In the genomic region with DNA sequence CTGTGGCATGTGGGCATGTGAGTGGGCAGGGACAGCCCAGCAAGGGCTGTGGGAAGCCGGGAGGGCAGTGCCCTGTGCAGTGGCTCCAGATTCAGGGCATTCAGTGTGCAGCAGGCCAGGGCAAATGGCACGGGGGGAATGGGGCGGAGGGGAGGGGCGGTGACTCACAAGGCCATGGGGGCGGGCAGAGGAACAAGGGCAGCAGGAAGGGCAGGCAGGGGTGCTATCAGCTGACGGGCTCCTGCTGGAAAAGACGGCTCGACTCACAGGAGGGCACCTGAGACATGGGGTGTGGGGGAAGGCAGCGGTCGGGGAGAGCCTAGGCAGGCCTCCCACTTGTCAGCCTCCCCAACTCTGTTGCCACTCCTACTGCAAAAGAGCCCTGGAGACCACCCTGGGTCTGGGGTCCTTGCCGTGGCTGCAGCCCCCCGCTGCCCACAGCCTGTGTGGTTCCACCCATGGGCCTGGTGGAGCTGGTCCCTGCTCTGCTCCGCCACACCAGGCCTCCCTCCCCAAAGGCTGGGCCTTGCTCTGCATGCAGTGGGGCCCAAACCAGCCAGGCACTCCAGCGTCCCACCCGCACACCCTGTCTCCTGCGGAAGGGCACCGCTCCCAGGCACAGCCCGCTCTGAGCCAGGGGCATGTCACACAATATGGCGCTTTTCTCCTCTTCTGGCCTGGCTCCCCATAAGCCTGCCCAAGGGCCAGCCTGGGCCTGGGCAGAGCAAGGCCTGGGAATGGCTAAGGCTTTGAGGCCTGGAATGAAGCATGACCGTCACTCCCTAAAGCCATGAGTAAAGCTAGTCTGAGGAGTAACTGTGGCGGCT, we compare ENCODE assay signal across 1 cellular context.
TF ChIP-seq lines count a peak whose summit lies in the region.

No MANE protein-coding gene starts in this region.

TF ChIP-seq in WTC11, 78 proteins besides CTCF, POLR2A, EP300 and RAD21 (continued from another document):
- no peak for TF ChIP-seq ZNF425 (CRISPR knock-in tag; conservative IDR thresholded peaks at IDR 0.05)
- no peak for TF ChIP-seq PRRX2 (CRISPR knock-in tag; IDR thresholded peaks at IDR 0.05)
- no peak for TF ChIP-seq PRDM15 (CRISPR knock-in tag; IDR thresholded peaks at IDR 0.05)
- no peak for TF ChIP-seq SP1 (CRISPR knock-in tag; conservative IDR thresholded peaks at IDR 0.05)
- TF ChIP-seq ZNF121 (CRISPR knock-in tag; IDR thresholded peaks at IDR 0.05): no peak
- no peak for TF ChIP-seq GRHL2 (CRISPR knock-in tag; IDR thresholded peaks at IDR 0.05; ENCODE audit: insufficient replicate concordance, severe bottlenecking)
- TF ChIP-seq ZNF281 (CRISPR knock-in tag; IDR thresholded peaks at IDR 0.05): no peak
- TF ChIP-seq, protein P1, sequence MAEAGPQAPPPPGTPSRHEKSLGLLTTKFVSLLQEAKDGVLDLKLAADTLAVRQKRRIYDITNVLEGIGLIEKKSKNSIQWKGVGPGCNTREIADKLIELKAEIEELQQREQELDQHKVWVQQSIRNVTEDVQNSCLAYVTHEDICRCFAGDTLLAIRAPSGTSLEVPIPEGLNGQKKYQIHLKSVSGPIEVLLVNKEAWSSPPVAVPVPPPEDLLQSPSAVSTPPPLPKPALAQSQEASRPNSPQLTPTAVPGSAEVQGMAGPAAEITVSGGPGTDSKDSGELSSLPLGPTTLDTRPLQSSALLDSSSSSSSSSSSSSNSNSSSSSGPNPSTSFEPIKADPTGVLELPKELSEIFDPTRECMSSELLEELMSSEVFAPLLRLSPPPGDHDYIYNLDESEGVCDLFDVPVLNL (CRISPR knock-in tag; IDR thresholded peaks at IDR 0.05; ENCODE audit: borderline replicate concordance, low read depth): no peak
- TF ChIP-seq KAT7 (CRISPR knock-in tag; IDR thresholded peaks at IDR 0.05; ENCODE audit: borderline replicate concordance): no peak
